Comparison of ENCODE assay signal across 2 cellular contexts in genomic region chr19:38673030-38673429, GRCh38.
A peak's percentile ranks its signal among the peaks of the same experiment; 100 is the strongest.
TF ChIP-seq lines count a peak whose summit lies in the region.

No MANE protein-coding gene starts in this region.

TF ChIP-seq in HEK293, 187 proteins besides CTCF, POLR2A, EP300 and RAD21:
- TF ChIP-seq ZNF777 (tag by site-specific recombination; IDR thresholded peaks at IDR 0.05; ENCODE audit: borderline replicate concordance) (no peak), ZNF664 (tag by site-specific recombination; IDR thresholded peaks at IDR 0.05) (peak; percentile 90)
TF ChIP-seq in HEK293: peak in this region for 1.

TF ChIP-seq in HepG2, 621 proteins besides CTCF, POLR2A, EP300 and RAD21:
- TF ChIP-seq ZNF572 (CRISPR knock-in tag; IDR thresholded peaks at IDR 0.05) (no peak), ZNF335 (CRISPR knock-in tag; IDR thresholded peaks at IDR 0.05) (no peak), PCBP1 (IDR thresholded peaks at IDR 0.05; ENCODE audit: borderline replicate concordance, low read depth, low read length) (no peak), ZBTB8A (CRISPR knock-in tag; IDR thresholded peaks at IDR 0.05; ENCODE audit: borderline replicate concordance, low read depth) (no peak), KLF15 (CRISPR knock-in tag; IDR thresholded peaks at IDR 0.05; ENCODE audit: borderline replicate concordance) (no peak), UBTF (CRISPR knock-in tag; IDR thresholded peaks at IDR 0.05) (no peak), ZNF382 (CRISPR knock-in tag; IDR thresholded peaks at IDR 0.05; ENCODE audit: borderline replicate concordance) (no peak), ZNF615 (CRISPR knock-in tag; IDR thresholded peaks at IDR 0.05; ENCODE audit: borderline replicate concordance) (no peak), ZNF446 (CRISPR knock-in tag; IDR thresholded peaks at IDR 0.05) (no peak)
